Comparison of ENCODE assay signal across 13 cellular contexts in the genomic region with DNA sequence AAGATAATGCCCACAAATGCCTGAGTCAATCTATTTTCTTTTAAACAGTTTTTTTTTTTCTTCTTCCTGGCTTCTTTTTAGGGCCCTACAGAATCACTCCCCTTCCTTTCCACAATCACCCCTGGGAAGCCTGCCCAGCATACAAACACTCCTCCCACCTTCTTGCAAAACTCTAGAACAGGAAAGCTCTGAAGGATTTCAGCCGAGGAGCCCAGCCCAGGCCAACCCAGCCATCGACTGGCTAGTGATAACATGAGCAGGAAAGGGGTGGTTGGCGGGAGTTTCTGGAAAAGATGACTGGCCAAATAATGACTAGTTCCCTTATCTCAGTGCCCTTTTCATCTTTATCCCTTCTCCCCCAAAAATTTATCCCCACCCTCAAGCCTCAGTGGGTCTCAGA.
DNase-seq lines count a peak whose midpoint lies in the region; ATAC-seq and TF ChIP-seq lines count a peak whose summit lies in the region.
"Had no signal": no experiment of that assay in that cellular context is flagged by ENCODE, and none has a peak within 500 bp of the region (broad histone marks: within the 10 kb centered on the region; RNA-seq: fewer than 3 reads in every experiment).

No MANE protein-coding gene starts in this region.

- H3K9ac ChIP-seq in mammary epithelial cell (ENCODE audit: insufficient read depth, low read length) (no peak overlapping the region), mucosa of rectum (ENCODE audit: low read depth in 1 of 2, low read length in 2 of 2) (no peak overlapping the region)

- no peak overlapping the region for H3K4me3 Mint-ChIP-seq in MCF 10A (ENCODE audit: unreplicated experiment)
- H3K4me3 Mint-ChIP-seq in activated CD4-positive, alpha-beta T cell treated with anti-CD3 and anti-CD28 coated beads, Interleukin-2, amount 10 ng/mL, durations not matched to agents 7 days and 5 days = no peak overlapping the region
- H3K4me3 Mint-ChIP-seq: nephron progenitor cell had no signal

- no peaks in the 10 kb centered on the region for H3K4me1 ChIP-seq in mammary epithelial cell (ENCODE audit: insufficient read depth, low read length)
- peaks cover 4 to 17% of the 10 kb centered on the region in 2 donors for H3K4me1 ChIP-seq in mucosa of rectum (ENCODE audit: control insufficient read depth in 2 of 2, insufficient read depth in 2 of 2, low read length in 2 of 2)

- BruUV-seq in MCF 10A (replicated peaks; lab: Mats Ljungman, UMichigan) = no TSS peak
- BruUV-seq in mammary epithelial cell (replicated peaks; lab: Mats Ljungman, UMichigan) = no TSS peak

- H3K27me3 Mint-ChIP-seq in MCF 10A (ENCODE audit: insufficient read depth, unreplicated experiment) = no peaks in the 10 kb centered on the region
- no peaks in the 10 kb centered on the region for H3K27me3 Mint-ChIP-seq in activated CD4-positive, alpha-beta T cell treated with anti-CD3 and anti-CD28 coated beads, Interleukin-2, amount 10 ng/mL, durations not matched to agents 7 days and 5 days

- POLR2A ChIA-PET in MCF 10A (lab: Yijun Ruan, JAX) = interaction anchor here (0.6 to 1.3 kb wide), 2 partner anchors 8 to 317 kb away, joined by 3 to 4 read pairs; a partner anchor contains a TSS
- POLR2A ChIA-PET in activated CD4-positive, alpha-beta T cell treated with anti-CD3 and anti-CD28 coated beads, Interleukin-2, amount 10 ng/mL, durations not matched to agents 7 days and 5 days (lab: Charles Lee) = no interaction called here

- no peaks in the 10 kb centered on the region for H3K79me2 ChIP-seq in mammary epithelial cell (ENCODE audit: insufficient read depth, low read length)

- H3K27ac ChIP-seq in mammary epithelial cell (ENCODE audit: insufficient read depth, low read depth, low read length) = no peak overlapping the region
- H3K27ac ChIP-seq in mucosa of rectum (ENCODE audit: low read depth in 2 of 2, low read length in 2 of 2) = peak overlapping the region; percentile 38 to 57
- H3K27ac ChIP-seq: 22Rv1 had no signal

- no peaks in the 10 kb centered on the region for H3K27me3 ChIP-seq in mammary epithelial cell (ENCODE audit: insufficient read depth, low read length)
- no peaks in the 10 kb centered on the region for H3K27me3 ChIP-seq in mucosa of rectum (ENCODE audit: control insufficient read depth in 2 of 2, insufficient read depth in 2 of 2, low read length in 2 of 2)

- H3K4me1 Mint-ChIP-seq in MCF 10A (ENCODE audit: insufficient read depth, unreplicated experiment) = peaks cover 11% of the 10 kb centered on the region
- H3K4me1 Mint-ChIP-seq in activated CD4-positive, alpha-beta T cell treated with anti-CD3 and anti-CD28 coated beads, Interleukin-2, amount 10 ng/mL, durations not matched to agents 7 days and 5 days = no peaks in the 10 kb centered on the region

- no peaks in the 10 kb centered on the region for H3K36me3 Mint-ChIP-seq in MCF 10A (ENCODE audit: insufficient read depth, unreplicated experiment)
- peaks cover 10% of the 10 kb centered on the region for H3K36me3 Mint-ChIP-seq in activated CD4-positive, alpha-beta T cell treated with anti-CD3 and anti-CD28 coated beads, Interleukin-2, amount 10 ng/mL, durations not matched to agents 7 days and 5 days (ENCODE audit: low read depth)

- intact Hi-C loops in MCF 10A (cut with micrococcal nuclease) (no loop called here), mammary epithelial cell (cut with micrococcal nuclease) (no loop called here)

- in situ Hi-C loops in mammary epithelial cell (cut with MboI; ENCODE audit: low sequenced_read_pairs in 2 of 2) = no loop called here

- WGBS in mammary epithelial cell (ENCODE audit: low coverage, missing lambda C conversion rate) = 28% methylated on average over 3 of the region's 3 CpGs

- H3K9me3 ChIP-seq in mammary epithelial cell (replicated peaks; ENCODE audit: insufficient read depth, low read length) = no peaks in the 10 kb centered on the region
- no peaks in the 10 kb centered on the region for H3K9me3 ChIP-seq in mucosa of rectum (ENCODE audit: control insufficient read depth in 2 of 2, low read length in 2 of 2)

- CTCF ChIA-PET in MCF 10A (lab: Yijun Ruan, JAX) = interaction anchor here (0.6 kb wide), 1 partner anchor 130 kb away, joined by 4 read pairs; no protein-coding TSS in a partner anchor
- CTCF ChIA-PET in mammary epithelial cell (lab: Charles Lee; ENCODE audit: low non-redundant PET) = interaction anchor here (0.7 kb wide), 1 partner anchor 126 kb away, joined by 3 read pairs; no protein-coding TSS in a partner anchor
- CTCF ChIA-PET in activated CD4-positive, alpha-beta T cell treated with anti-CD3 and anti-CD28 coated beads, Interleukin-2, amount 10 ng/mL, durations not matched to agents 7 days and 5 days (lab: Charles Lee) = interaction anchor here (0.7 to 1.3 kb wide), 2 partner anchors 13 to 24 kb away, joined by 4 to 5 read pairs; no protein-coding TSS in a partner anchor

- H3K4me3 ChIP-seq in mammary epithelial cell (replicated peaks in 1 of 3; ENCODE audit: insufficient read depth in 1 of 3, low read depth in 2 of 3, low read length in 3 of 3) (no peak overlapping the region), mucosa of rectum (ENCODE audit: low read length in 2 of 2) (no peak overlapping the region)

- no peak overlapping the region for H2AFZ ChIP-seq in mammary epithelial cell (ENCODE audit: low read depth, low read length)

- dilution Hi-C loops in mammary epithelial cell (cut with HindIII; ENCODE audit: low sequenced_read_pairs) = no loop called here

- no peaks in the 10 kb centered on the region for H3K9me3 Mint-ChIP-seq in MCF 10A (ENCODE audit: unreplicated experiment)
- H3K9me3 Mint-ChIP-seq in activated CD4-positive, alpha-beta T cell treated with anti-CD3 and anti-CD28 coated beads, Interleukin-2, amount 10 ng/mL, durations not matched to agents 7 days and 5 days = no peaks in the 10 kb centered on the region
- H3K9me3 Mint-ChIP-seq: nephron progenitor cell had no signal

- peak; percentile 73 for DNase-seq in MCF 10A (ENCODE audit: unreplicated experiment)
- DNase-seq in mammary epithelial cell = no peak
- no peak for DNase-seq in NCI-H2081 (lab: John Stamatoyannopoulos, UW)
- no peak for DNase-seq in DMS114 treated with DMSO at 0.1 percent for 48 hours (lab: John Stamatoyannopoulos, UW; ENCODE audit: unreplicated experiment)
- no peak for DNase-seq in activated CD4-positive, alpha-beta T cell treated with anti-CD3 and anti-CD28 coated beads, Interleukin-2, amount 10 ng/mL, durations not matched to agents 7 days and 5 days
- DNase-seq: activated CD4-positive, CD25-positive, alpha-beta regulatory T cell; cortex of kidney; nephron progenitor cell; stimulated activated naive CD4-positive, alpha-beta T cell treated with Interleukin-2 at 50 U/mL for 16 hours had no signal

- no peak overlapping the region for H3K4me2 ChIP-seq in mammary epithelial cell (ENCODE audit: insufficient read depth, low read depth, low read length)

- H3K27ac Mint-ChIP-seq in MCF 10A (ENCODE audit: low read depth, unreplicated experiment) = peak overlapping the region; percentile 3
- H3K27ac Mint-ChIP-seq in activated CD4-positive, alpha-beta T cell treated with anti-CD3 and anti-CD28 coated beads, Interleukin-2, amount 10 ng/mL, durations not matched to agents 7 days and 5 days = no peak overlapping the region
- H3K27ac Mint-ChIP-seq: nephron progenitor cell had no signal

- H4K20me1 ChIP-seq in mammary epithelial cell (ENCODE audit: insufficient read depth, low read length) = no peaks in the 10 kb centered on the region

- ATAC-seq in esophagus mucosa = peak; percentile 85
- no peak for ATAC-seq in GM18498 (IDR thresholded peaks at IDR 0.05; ENCODE audit: unreplicated experiment)

- TF ChIP-seq CTCF in MCF 10A (IDR thresholded peaks at IDR 0.05; ENCODE audit: unreplicated experiment) (no peak), mammary epithelial cell (conservative IDR thresholded peaks at IDR 0.05 in 1 of 2, IDR thresholded peaks at IDR 0.05 in 1 of 2; ENCODE audit: extremely low read depth in 1 of 2, insufficient read depth in 1 of 2, low read depth in 1 of 2, low read length in 2 of 2) (no peak)

- H3K36me3 ChIP-seq in mammary epithelial cell (ENCODE audit: insufficient read depth, low read length) = no peaks in the 10 kb centered on the region
- H3K36me3 ChIP-seq in mucosa of rectum (ENCODE audit: control insufficient read depth in 2 of 2, insufficient read depth in 2 of 2, low read length in 2 of 2) = no peaks in the 10 kb centered on the region
